In the genomic region with DNA sequence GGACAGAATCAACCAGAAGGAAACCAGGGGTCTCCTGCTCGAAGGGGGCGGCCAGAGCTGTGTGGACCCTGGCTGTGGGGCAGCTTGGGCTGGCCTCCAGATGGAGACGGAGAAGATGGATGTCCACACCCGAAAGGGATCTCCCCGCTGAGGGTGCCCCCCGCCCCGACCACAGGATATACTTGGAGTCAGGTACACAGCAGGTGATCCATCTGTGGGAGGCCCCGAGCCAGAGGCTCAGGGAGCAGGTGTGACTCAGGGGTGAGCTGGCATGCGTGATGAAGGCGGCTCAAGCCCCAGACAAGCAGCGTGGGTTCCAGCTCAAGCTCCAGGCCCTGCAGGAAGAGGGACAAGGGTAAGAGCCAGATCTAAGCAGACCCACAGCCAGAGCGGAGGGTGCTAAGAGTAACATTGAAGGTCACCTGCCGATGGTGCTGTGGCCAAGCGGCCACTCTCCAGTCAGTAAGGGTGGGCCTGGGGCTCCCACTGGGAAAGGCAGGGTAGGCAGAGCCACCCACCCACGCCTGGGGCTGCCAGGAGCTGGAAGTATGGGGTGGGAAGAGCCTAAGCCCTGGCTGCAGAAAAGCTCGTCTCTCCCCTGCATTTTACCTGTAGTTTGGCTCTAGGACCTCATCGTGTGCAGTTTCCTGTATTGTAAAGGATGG, we compare ENCODE assay signal across 26 cellular contexts. TPM values are rescaled to one million over a fixed set of nuclear protein-coding genes. Genes with fewer than 3 reads are reported as not detected.
DNase-seq lines count a peak whose midpoint lies in the region; ATAC-seq and TF ChIP-seq lines count a peak whose summit lies in the region.
"Had no signal": no experiment of that assay in that cellular context is flagged by ENCODE, and none has a peak within 500 bp of the region (broad histone marks: within the 10 kb centered on the region; RNA-seq: fewer than 3 reads in every experiment).

No MANE protein-coding gene starts in this region.

- peaks cover 0 to 2% (median 0%) of the 10 kb centered on the region in 3 donors for H3K36me3 Mint-ChIP-seq in CD8-positive, alpha-beta memory T cell
- no peaks in the 10 kb centered on the region for H3K36me3 Mint-ChIP-seq in activated naive CD4-positive, alpha-beta T cell treated with anti-CD3 and anti-CD28 coated beads, Interleukin-2, amount 10 ng/mL, durations not matched to agents 7 days and 5 days
- H3K36me3 Mint-ChIP-seq: activated naive CD8-positive, alpha-beta T cell treated with anti-CD3 and anti-CD28 coated beads, Interleukin-2, amount 10 ng/mL, durations not matched to agents 7 days and 5 days had no signal

- DNase-seq in COLO668 (lab: John Stamatoyannopoulos, UW; ENCODE audit: unreplicated experiment), result peak; percentile 21
- DNase-seq in mammary epithelial cell, result peak; percentile 53
- peak; percentile 57 for DNase-seq in islet precursor cell
- no peak for DNase-seq in CD8-positive, alpha-beta memory T cell
- no peak for DNase-seq in activated naive CD4-positive, alpha-beta T cell treated with anti-CD3 and anti-CD28 coated beads, Interleukin-2, amount 10 ng/mL, durations not matched to agents 7 days and 5 days
- DNase-seq: activated CD4-positive, alpha-beta T cell treated with anti-CD3 and anti-CD28 coated beads, Interleukin-2, amount 10 ng/mL, durations not matched to agents 7 days and 5 days; activated naive CD8-positive, alpha-beta T cell treated with anti-CD3 and anti-CD28 coated beads, Interleukin-2, amount 10 ng/mL, durations not matched to agents 7 days and 5 days; esophagus squamous epithelium; hippocampal formation; KG1; lower lobe of right lung; NCI-H1694 treated with DMSO at 0.1 percent for 48 hours; NCI-H69; nephron progenitor cell; RPMI8226; stimulated activated naive CD8-positive, alpha-beta T cell treated with anti-CD3 and anti-CD28 coated beads, Interleukin-15, amount 100 ng/mL, for 72 hours; WERI-Rb-1 had no signal

- dilution Hi-C loops in mammary epithelial cell (cut with HindIII; ENCODE audit: low sequenced_read_pairs), result no loop called here

- H3K4me3 ChIP-seq in HEK293 (ENCODE audit: low read depth, low read length) (no peak overlapping the region), mammary epithelial cell (replicated peaks in 1 of 3; ENCODE audit: insufficient read depth in 1 of 3, low read depth in 2 of 3, low read length in 3 of 3) (no peak overlapping the region)
- H3K4me3 ChIP-seq in CD8-positive, alpha-beta memory T cell (ENCODE audit: low read length), result no peak overlapping the region
- H3K4me3 ChIP-seq: esophagus squamous epithelium, gastroesophageal sphincter, lower lobe of right lung, tibial nerve had no signal

- H3K79me2 ChIP-seq in mammary epithelial cell (ENCODE audit: insufficient read depth, low read length), result no peaks in the 10 kb centered on the region

- no peak for TF ChIP-seq POLR2A in GM18505 (IDR thresholded peaks at IDR 0.05; ENCODE audit: borderline replicate concordance, extremely low read depth, insufficient read depth, insufficient read length)

- CTCF ChIA-PET in HEK293 (lab: Yijun Ruan, JAX) (interaction anchor here (2.6 kb wide), 1 partner anchor 102 kb away, joined by 26 read pairs; no protein-coding TSS in a partner anchor), mammary epithelial cell (lab: Charles Lee; ENCODE audit: low non-redundant PET) (no interaction called here)
- CTCF ChIA-PET in CD8-positive, alpha-beta memory T cell (lab: Charles Lee), result interaction anchor here (1.1 to 9.8 kb wide), 3 partner anchors 102 to 195 kb away, joined by 3 to 89 read pairs (median 9); no protein-coding TSS in a partner anchor
- CTCF ChIA-PET in activated naive CD4-positive, alpha-beta T cell treated with anti-CD3 and anti-CD28 coated beads, Interleukin-2, amount 10 ng/mL, durations not matched to agents 7 days and 5 days (lab: Charles Lee), result interaction anchor here (0.5 to 2.6 kb wide), 2 partner anchors 103 to 1544 kb away, joined by 3 to 8 read pairs; no protein-coding TSS in a partner anchor

- no TSS peak for BruUV-seq in mammary epithelial cell (replicated peaks; lab: Mats Ljungman, UMichigan)

- H3K27me3 ChIP-seq in mammary epithelial cell (ENCODE audit: insufficient read depth, low read length), result no peaks in the 10 kb centered on the region
- H3K27me3 ChIP-seq in CD8-positive, alpha-beta memory T cell (ENCODE audit: insufficient read depth, low read length, poor library complexity, severe bottlenecking), result no peaks in the 10 kb centered on the region
- H3K27me3 ChIP-seq: tibial nerve had no signal

- POLR2A ChIA-PET in HEK293 (lab: Yijun Ruan, JAX), result no interaction called here
- POLR2A ChIA-PET in CD8-positive, alpha-beta memory T cell (lab: Charles Lee), result interaction anchor here (0.5 kb wide), 1 partner anchor 314 kb away, joined by 7 read pairs; no protein-coding TSS in a partner anchor

- H3K27ac Mint-ChIP-seq in CD8-positive, alpha-beta memory T cell, result peak overlapping the region in 1 of 8 donors; percentile 32
- no peak overlapping the region for H3K27ac Mint-ChIP-seq in activated naive CD4-positive, alpha-beta T cell treated with anti-CD3 and anti-CD28 coated beads, Interleukin-2, amount 10 ng/mL, durations not matched to agents 7 days and 5 days
- H3K27ac Mint-ChIP-seq: activated CD4-positive, alpha-beta T cell treated with anti-CD3 and anti-CD28 coated beads, Interleukin-2, amount 10 ng/mL, durations not matched to agents 7 days and 5 days; activated naive CD8-positive, alpha-beta T cell treated with anti-CD3 and anti-CD28 coated beads, Interleukin-2, amount 10 ng/mL, durations not matched to agents 7 days and 5 days; activated T-helper 2 cell treated with anti-CD3 and anti-CD28 coated beads, Interferon-gamma antibody, Interleukin-2, Interleukin-4, amounts not matched to agents 10 μg/mL and 5 μg/mL and 100 μg/mL, durations not matched to agents 14 hours and 24 hours and 36 hours; nephron progenitor cell; T-helper 2 cell treated with Interferon-gamma antibody and Interleukin-4, amounts not matched to agents 5 μg/mL and 100 μg/mL, for 36 hours had no signal

- TF ChIP-seq CTCF in HEK293 (tag by site-specific recombination; IDR thresholded peaks at IDR 0.05), result no peak
- TF ChIP-seq CTCF in mammary epithelial cell (conservative IDR thresholded peaks at IDR 0.05 in 1 of 2, IDR thresholded peaks at IDR 0.05 in 1 of 2; ENCODE audit: extremely low read depth in 1 of 2, insufficient read depth in 1 of 2, low read depth in 1 of 2, low read length in 2 of 2), result no peak

- peaks cover 12% of the 10 kb centered on the region in 2 donors for H3K27me3 Mint-ChIP-seq in CD8-positive, alpha-beta memory T cell
- peaks cover 32% of the 10 kb centered on the region for H3K27me3 Mint-ChIP-seq in activated naive CD4-positive, alpha-beta T cell treated with anti-CD3 and anti-CD28 coated beads, Interleukin-2, amount 10 ng/mL, durations not matched to agents 7 days and 5 days
- H3K27me3 Mint-ChIP-seq: activated naive CD8-positive, alpha-beta T cell treated with anti-CD3 and anti-CD28 coated beads, Interleukin-2, amount 10 ng/mL, durations not matched to agents 7 days and 5 days had no signal

- ATAC-seq in GM18505 (IDR thresholded peaks at IDR 0.05; ENCODE audit: unreplicated experiment) (no peak), SK-N-SH treated with all-trans-retinoic acid at 6 μM for 48 hours (no peak)
- ATAC-seq: gastroesophageal sphincter; sciatic nerve; stimulated activated naive CD8-positive, alpha-beta T cell treated with anti-CD3 and anti-CD28 coated beads, Interleukin-15, amount 100 ng/mL, for 72 hours had no signal

- H3K9me3 Mint-ChIP-seq in CD8-positive, alpha-beta memory T cell, result no peaks in the 10 kb centered on the region
- no peaks in the 10 kb centered on the region for H3K9me3 Mint-ChIP-seq in activated naive CD4-positive, alpha-beta T cell treated with anti-CD3 and anti-CD28 coated beads, Interleukin-2, amount 10 ng/mL, durations not matched to agents 7 days and 5 days
- H3K9me3 Mint-ChIP-seq: activated CD4-positive, alpha-beta T cell treated with anti-CD3 and anti-CD28 coated beads, Interleukin-2, amount 10 ng/mL, durations not matched to agents 7 days and 5 days; activated naive CD8-positive, alpha-beta T cell treated with anti-CD3 and anti-CD28 coated beads, Interleukin-2, amount 10 ng/mL, durations not matched to agents 7 days and 5 days; activated T-helper 2 cell treated with anti-CD3 and anti-CD28 coated beads, Interferon-gamma antibody, Interleukin-2, Interleukin-4, amounts not matched to agents 10 μg/mL and 5 μg/mL and 100 μg/mL, durations not matched to agents 14 hours and 24 hours and 36 hours; nephron progenitor cell; stimulated activated naive CD8-positive, alpha-beta T cell treated with anti-CD3 and anti-CD28 coated beads, Interleukin-15, amount 100 ng/mL, for 72 hours; T-helper 2 cell treated with Interferon-gamma antibody and Interleukin-4, amounts not matched to agents 5 μg/mL and 100 μg/mL, for 36 hours had no signal

- no peaks in the 10 kb centered on the region for H3K4me1 Mint-ChIP-seq in CD8-positive, alpha-beta memory T cell
- H3K4me1 Mint-ChIP-seq in activated naive CD4-positive, alpha-beta T cell treated with anti-CD3 and anti-CD28 coated beads, Interleukin-2, amount 10 ng/mL, durations not matched to agents 7 days and 5 days, result no peaks in the 10 kb centered on the region
- H3K4me1 Mint-ChIP-seq: activated CD4-positive, alpha-beta T cell treated with anti-CD3 and anti-CD28 coated beads, Interleukin-2, amount 10 ng/mL, durations not matched to agents 7 days and 5 days; activated naive CD8-positive, alpha-beta T cell treated with anti-CD3 and anti-CD28 coated beads, Interleukin-2, amount 10 ng/mL, durations not matched to agents 7 days and 5 days; stimulated activated naive CD8-positive, alpha-beta T cell treated with anti-CD3 and anti-CD28 coated beads, Interleukin-15, amount 100 ng/mL, for 72 hours had no signal

- no peaks in the 10 kb centered on the region for H3K36me3 ChIP-seq in HEK293 (ENCODE audit: control insufficient read depth in 2 of 2, insufficient read depth in 1 of 2, low read length in 2 of 2)
- no peaks in the 10 kb centered on the region for H3K36me3 ChIP-seq in mammary epithelial cell (ENCODE audit: insufficient read depth, low read length)
- H3K36me3 ChIP-seq in CD8-positive, alpha-beta memory T cell (ENCODE audit: insufficient read depth, low read length), result no peaks in the 10 kb centered on the region
- H3K36me3 ChIP-seq: esophagus squamous epithelium, gastroesophageal sphincter, lower lobe of right lung, tibial nerve, WERI-Rb-1 had no signal

- no peak overlapping the region for H3K27ac ChIP-seq in HEK293 (ENCODE audit: extremely low read depth, low read depth, low read length)
- no peak overlapping the region for H3K27ac ChIP-seq in mammary epithelial cell (ENCODE audit: insufficient read depth, low read depth, low read length)
- no peak overlapping the region for H3K27ac ChIP-seq in CD8-positive, alpha-beta memory T cell (ENCODE audit: low read depth, low read length)
- H3K27ac ChIP-seq: C4-2B, esophagus squamous epithelium, gastroesophageal sphincter, lower lobe of right lung, tibial nerve, WERI-Rb-1 had no signal

- H3K4me1 ChIP-seq in HEK293 (ENCODE audit: control insufficient read depth, insufficient read depth, low read length) (no peaks in the 10 kb centered on the region), mammary epithelial cell (ENCODE audit: insufficient read depth, low read length) (peaks cover 5% of the 10 kb centered on the region)
- no peaks in the 10 kb centered on the region for H3K4me1 ChIP-seq in CD8-positive, alpha-beta memory T cell (ENCODE audit: insufficient read depth, low read length)
- H3K4me1 ChIP-seq: esophagus squamous epithelium, gastroesophageal sphincter, lower lobe of right lung had no signal

- H3K4me3 Mint-ChIP-seq in CD8-positive, alpha-beta memory T cell, result no peak overlapping the region
- H3K4me3 Mint-ChIP-seq in activated naive CD4-positive, alpha-beta T cell treated with anti-CD3 and anti-CD28 coated beads, Interleukin-2, amount 10 ng/mL, durations not matched to agents 7 days and 5 days, result no peak overlapping the region
- H3K4me3 Mint-ChIP-seq: activated CD4-positive, alpha-beta T cell treated with anti-CD3 and anti-CD28 coated beads, Interleukin-2, amount 10 ng/mL, durations not matched to agents 7 days and 5 days; activated naive CD8-positive, alpha-beta T cell treated with anti-CD3 and anti-CD28 coated beads, Interleukin-2, amount 10 ng/mL, durations not matched to agents 7 days and 5 days; nephron progenitor cell; stimulated activated naive CD8-positive, alpha-beta T cell treated with anti-CD3 and anti-CD28 coated beads, Interleukin-15, amount 100 ng/mL, for 72 hours; T-helper 2 cell treated with Interferon-gamma antibody and Interleukin-4, amounts not matched to agents 5 μg/mL and 100 μg/mL, for 36 hours had no signal

- H3K9ac ChIP-seq in mammary epithelial cell (ENCODE audit: insufficient read depth, low read length), result no peak overlapping the region

- in situ Hi-C loops in mammary epithelial cell (cut with MboI; ENCODE audit: low sequenced_read_pairs in 2 of 2), result no loop called here

- 46% methylated on average over 11 of the region's 17 CpGs for WGBS in mammary epithelial cell (ENCODE audit: low coverage, missing lambda C conversion rate)

- H3K9me3 ChIP-seq in HEK293 (ENCODE audit: control insufficient read depth, insufficient read depth, low read depth, low read length), result no peaks in the 10 kb centered on the region
- no peaks in the 10 kb centered on the region for H3K9me3 ChIP-seq in mammary epithelial cell (replicated peaks; ENCODE audit: insufficient read depth, low read length)
- no peaks in the 10 kb centered on the region for H3K9me3 ChIP-seq in CD8-positive, alpha-beta memory T cell (ENCODE audit: low read length)
- H3K9me3 ChIP-seq: esophagus squamous epithelium, gastroesophageal sphincter, lower lobe of right lung, tibial nerve had no signal

- H4K20me1 ChIP-seq in mammary epithelial cell (ENCODE audit: insufficient read depth, low read length), result no peaks in the 10 kb centered on the region

- H2AFZ ChIP-seq in mammary epithelial cell (ENCODE audit: low read depth, low read length), result no peak overlapping the region

- intact Hi-C loops in mammary epithelial cell (cut with micrococcal nuclease), result no loop called here

- H3K4me2 ChIP-seq in mammary epithelial cell (ENCODE audit: insufficient read depth, low read depth, low read length), result no peak overlapping the region

RNA-seq across cellular contexts. Expression of a gene that starts 30.6 kb away (rescaled TPM):
- total RNA-seq in mammary epithelial cell, result 1 to 10 TPM; 3.0 to 6.6 TPM
- polyA plus RNA-seq in mammary epithelial cell, result 2.2 TPM
- 0.36 TPM for polyA minus RNA-seq in mammary epithelial cell
- total RNA-seq in CD8-positive, alpha-beta memory T cell, result 10 to 100 TPM; 11.0 to 13.1 TPM
- 12.7 TPM for polyA plus RNA-seq in CD8-positive, alpha-beta memory T cell

Comparison
In these comparisons a context has a peak if more than half of its experiments do, and no peak if none do; other contexts are left out.
1. DNase-seq: peak in COLO668 (single experiment), mammary epithelial cell (single experiment) and islet precursor cell (single experiment); none in CD8-positive, alpha-beta memory T cell (0 of 5) and activated naive CD4-positive, alpha-beta T cell treated with anti-CD3 and anti-CD28 coated beads, Interleukin-2, amount 10 ng/mL, durations not matched to agents 7 days and 5 days (single experiment).